Comparison of ENCODE assay signal across 1 cellular context in genomic region chr11:60887531-60887930, GRCh38.
TF ChIP-seq lines count a peak whose summit lies in the region.

No MANE protein-coding gene starts in this region.

TF ChIP-seq in GM12878, 131 proteins besides CTCF, POLR2A, EP300 and RAD21:
- TF ChIP-seq SMARCA5 (IDR thresholded peaks at IDR 0.05) (no peak), SREBF1 (IDR thresholded peaks at IDR 0.05; ENCODE audit: low read length) (no peak), SMC3 (IDR thresholded peaks at IDR 0.05; ENCODE audit: borderline replicate concordance, low read length) (peak; percentile 65; the same call in 1 of the 2 replicates)
TF ChIP-seq in GM12878: peak in this region for 1.
